ENCODE assay signal across 25 cellular contexts in genomic region chr7:102036958-102037357, GRCh38.
"Had no signal": no experiment of that assay in that cellular context is flagged by ENCODE, and none has a peak within 500 bp of the region (broad histone marks: within the 10 kb centered on the region; RNA-seq: fewer than 3 reads in every experiment).

No MANE protein-coding gene starts in this region.

- ATAC-seq: activated CD8-positive, alpha-beta T cell treated with anti-CD3 and anti-CD28 coated beads for 36 hours; activated T-cell treated with anti-CD3 and anti-CD28 coated beads, Interleukin-2, amount 50 U/mL, for 4 hours; activated T-helper 17 cell treated with anti-CD3 and anti-CD28 coated beads, Interleukin-2, amount 50 U/mL, for 72 hours; left lung; T-helper 17 cell had no signal

- DNase-seq: activated CD4-positive, alpha-beta T cell treated with anti-CD3 and anti-CD28 coated beads, Interleukin-2, amount 10 ng/mL, durations not matched to agents 7 days and 5 days; activated CD4-positive, CD25-positive, alpha-beta regulatory T cell treated with anti-CD3 and anti-CD28 coated beads, Interleukin-2, amount 50 U/mL, for 72 hours; activated CD8-positive, alpha-beta T cell treated with anti-CD3 and anti-CD28 coated beads for 36 hours; activated gamma-delta T cell treated with Interleukin-2 at 50 U/mL for 16 hours; activated naive CD4-positive, alpha-beta T cell treated with anti-CD3 and anti-CD28 coated beads, Interleukin-2, amount 50 U/mL, for 16 hours; activated T-cell treated with anti-CD3 and anti-CD28 coated beads, Interleukin-2, amount 50 U/mL, for 4 hours; amniotic stem cell; brain microvascular endothelial cell; central memory CD4-positive, alpha-beta T cell; effector CD4-positive, alpha-beta T cell; foreskin melanocyte; kidney glomerular epithelial cell; stimulated activated naive CD4-positive, alpha-beta T cell treated with Interleukin-2 at 50 U/mL for 16 hours; T-helper 17 cell; T1000 had no signal

- H3K27ac Mint-ChIP-seq: activated CD4-positive, alpha-beta T cell treated with anti-CD3 and anti-CD28 coated beads, Interleukin-2, amount 10 ng/mL, durations not matched to agents 7 days and 5 days; activated CD8-positive, alpha-beta T cell treated with anti-CD3 and anti-CD28 coated beads for 36 hours; activated T-helper 17 cell treated with anti-CD3 and anti-CD28 coated beads, Interleukin-2, amount 50 U/mL, for 72 hours; dendritic cell treated with granulocyte-macrophage colony-stimulating factor and Interleukin-4, amounts not matched to agents 40 ng/mL and 50 ng/mL, for 4 days; nephron; progenitor cell of endocrine pancreas; T-helper 17 cell had no signal

- H3K9me3 Mint-ChIP-seq: activated CD4-positive, alpha-beta T cell treated with anti-CD3 and anti-CD28 coated beads, Interleukin-2, amount 10 ng/mL, durations not matched to agents 7 days and 5 days; activated CD8-positive, alpha-beta T cell treated with anti-CD3 and anti-CD28 coated beads for 36 hours; activated T-cell treated with anti-CD3 and anti-CD28 coated beads, Interleukin-2, amount 50 U/mL, for 4 hours; activated T-helper 17 cell treated with anti-CD3 and anti-CD28 coated beads, Interleukin-2, amount 50 U/mL, for 72 hours; dendritic cell treated with granulocyte-macrophage colony-stimulating factor and Interleukin-4, amounts not matched to agents 40 ng/mL and 50 ng/mL, for 4 days; nephron had no signal

- H3K27me3 Mint-ChIP-seq: activated CD4-positive, alpha-beta T cell treated with anti-CD3 and anti-CD28 coated beads, Interleukin-2, amount 10 ng/mL, durations not matched to agents 7 days and 5 days; activated CD8-positive, alpha-beta T cell treated with anti-CD3 and anti-CD28 coated beads for 36 hours; activated T-helper 17 cell treated with anti-CD3 and anti-CD28 coated beads, Interleukin-2, amount 50 U/mL, for 72 hours; dendritic cell treated with granulocyte-macrophage colony-stimulating factor and Interleukin-4, amounts not matched to agents 40 ng/mL and 50 ng/mL, for 4 days; progenitor cell of endocrine pancreas; T-helper 17 cell had no signal

- H3K4me3 Mint-ChIP-seq: activated CD4-positive, alpha-beta T cell treated with anti-CD3 and anti-CD28 coated beads, Interleukin-2, amount 10 ng/mL, durations not matched to agents 7 days and 5 days; activated CD8-positive, alpha-beta T cell treated with anti-CD3 and anti-CD28 coated beads for 36 hours; activated T-cell treated with anti-CD3 and anti-CD28 coated beads, Interleukin-2, amount 50 U/mL, for 4 hours; activated T-helper 17 cell treated with anti-CD3 and anti-CD28 coated beads, Interleukin-2, amount 50 U/mL, for 72 hours; dendritic cell treated with granulocyte-macrophage colony-stimulating factor and Interleukin-4, amounts not matched to agents 40 ng/mL and 50 ng/mL, for 4 days; nephron; T-helper 17 cell had no signal

- H3K27ac ChIP-seq: brain microvascular endothelial cell, esophagus muscularis mucosa, left lung, neutrophil, tibial nerve had no signal

- H3K4me3 ChIP-seq: esophagus muscularis mucosa, left lung, tibial nerve had no signal

- FAIRE-seq: astrocyte, urothelium cell line had no signal

- H3K4me1 ChIP-seq: left lung had no signal

- H3K27me3 ChIP-seq: brain microvascular endothelial cell, esophagus muscularis mucosa, left lung, neutrophil, tibial nerve had no signal

- H3K36me3 ChIP-seq: brain microvascular endothelial cell, esophagus muscularis mucosa, neutrophil, tibial nerve had no signal

- H3K4me1 Mint-ChIP-seq: activated CD4-positive, alpha-beta T cell treated with anti-CD3 and anti-CD28 coated beads, Interleukin-2, amount 10 ng/mL, durations not matched to agents 7 days and 5 days; activated T-helper 17 cell treated with anti-CD3 and anti-CD28 coated beads, Interleukin-2, amount 50 U/mL, for 72 hours; T-helper 17 cell had no signal

- H3K9me3 ChIP-seq: esophagus muscularis mucosa, left lung, neutrophil, tibial nerve had no signal
